Comparison of ENCODE assay signal across 8 cellular contexts in genomic region chr12:65825573-65826512, GRCh38. TPM values are rescaled to one million over a fixed set of nuclear protein-coding genes. Genes with fewer than 3 reads are reported as not detected.
A peak's percentile ranks its signal among the peaks of the same experiment; 100 is the strongest.
DNase-seq lines count a peak whose midpoint lies in the region; ATAC-seq and TF ChIP-seq lines count a peak whose summit lies in the region.

No MANE protein-coding gene starts in this region.

- H3K27ac Mint-ChIP-seq in glutamatergic neuron (ENCODE audit: unreplicated experiment), result no peak overlapping the region
- no peak overlapping the region for H3K27ac Mint-ChIP-seq in activated T-helper 17 cell treated with anti-CD3 and anti-CD28 coated beads, Interleukin-2, amount 50 U/mL, for 72 hours

- WGBS in ovary, 3 donors, result 1% methylated on average over 45 to 85 of the region's 85 CpGs

- peaks cover 3% of the 10 kb centered on the region for H3K4me1 ChIP-seq in ovary (ENCODE audit: insufficient read depth)

- peaks cover 8% of the 10 kb centered on the region for H3K27me3 Mint-ChIP-seq in glutamatergic neuron (ENCODE audit: unreplicated experiment)
- H3K27me3 Mint-ChIP-seq in activated T-helper 17 cell treated with anti-CD3 and anti-CD28 coated beads, Interleukin-2, amount 50 U/mL, for 72 hours, result peaks cover 59% of the 10 kb centered on the region

- in situ Hi-C loops in GM13977 (cut with MboI; ENCODE audit: low pct_unique_long_range_greater_than_20kb, low sequenced_read_pairs, unreplicated experiment), result no loop called here

- intact Hi-C loops in ovary (cut with DNase I), result loop anchor here in 1 of 4 donors (5.0 kb wide), 1 partner anchor 46 kb away; no protein-coding TSS in a partner anchor

- H3K36me3 Mint-ChIP-seq in glutamatergic neuron (ENCODE audit: unreplicated experiment), result no peaks in the 10 kb centered on the region
- no peaks in the 10 kb centered on the region for H3K36me3 Mint-ChIP-seq in activated T-helper 17 cell treated with anti-CD3 and anti-CD28 coated beads, Interleukin-2, amount 50 U/mL, for 72 hours (ENCODE audit: low read depth)

- no peak for TF ChIP-seq POLR2A in ovary (IDR thresholded peaks at IDR 0.05)

- H3K4me3 Mint-ChIP-seq in glutamatergic neuron (ENCODE audit: unreplicated experiment), result peak overlapping the region; percentile 90
- no peak overlapping the region for H3K4me3 Mint-ChIP-seq in activated T-helper 17 cell treated with anti-CD3 and anti-CD28 coated beads, Interleukin-2, amount 50 U/mL, for 72 hours

- peaks cover 15% of the 10 kb centered on the region for H3K4me1 Mint-ChIP-seq in glutamatergic neuron (ENCODE audit: low read depth, unreplicated experiment)
- peaks cover 5% of the 10 kb centered on the region for H3K4me1 Mint-ChIP-seq in activated T-helper 17 cell treated with anti-CD3 and anti-CD28 coated beads, Interleukin-2, amount 50 U/mL, for 72 hours

- TF ChIP-seq EP300 in ovary (IDR thresholded peaks at IDR 0.05), result no peak

- TF ChIP-seq CTCF in GM13977 (IDR thresholded peaks at IDR 0.05; ENCODE audit: extremely low read depth, insufficient read depth, missing control alignments) (no peak), WERI-Rb-1 (IDR thresholded peaks at IDR 0.05; ENCODE audit: low read depth, low read length) (no peak), glutamatergic neuron (IDR thresholded peaks at IDR 0.05; ENCODE audit: partially characterized antibody, unreplicated experiment) (no peak), ovary (IDR thresholded peaks at IDR 0.05) (no peak)

- no peaks in the 10 kb centered on the region for H3K9me3 ChIP-seq in WERI-Rb-1 (ENCODE audit: severe bottlenecking)
- no peaks in the 10 kb centered on the region for H3K9me3 ChIP-seq in ovary

- H3K4me3 ChIP-seq in WERI-Rb-1 (ENCODE audit: low read depth, low read length), result peak overlapping the region; percentile 85
- H3K4me3 ChIP-seq in ovary, result peak overlapping the region; percentile 54

- H3K27ac ChIP-seq in WERI-Rb-1 (peak overlapping the region; percentile 83), ovary (no peak overlapping the region)

- peaks cover 3% of the 10 kb centered on the region for H3K9me3 Mint-ChIP-seq in glutamatergic neuron (ENCODE audit: unreplicated experiment)
- H3K9me3 Mint-ChIP-seq in activated T-helper 17 cell treated with anti-CD3 and anti-CD28 coated beads, Interleukin-2, amount 50 U/mL, for 72 hours, result no peaks in the 10 kb centered on the region

- H3K36me3 ChIP-seq in WERI-Rb-1 (peaks cover 12% of the 10 kb centered on the region), ovary (no peaks in the 10 kb centered on the region)

- peak; percentile 51 for DNase-seq in 8988T
- DNase-seq in GM13977 (ENCODE audit: low spot score), result peak; percentile 60
- DNase-seq in WERI-Rb-1, result peak; percentile 31
- DNase-seq in glutamatergic neuron, result peak; percentile 65
- peak; percentile 10 to 42 (median 38) for DNase-seq in ovary
- no peak for DNase-seq in anterior cingulate cortex (lab: John Stamatoyannopoulos, UW)
- no peak for DNase-seq in activated effector memory CD4-positive, alpha-beta T cell treated with Interleukin-2 at 50 U/mL for 16 hours

- no peak for ATAC-seq in activated T-helper 17 cell treated with anti-CD3 and anti-CD28 coated beads, Interleukin-2, amount 50 U/mL, for 72 hours (replicated peaks)

- H3K27me3 ChIP-seq in WERI-Rb-1 (ENCODE audit: insufficient read depth, low read depth, severe bottlenecking), result no peaks in the 10 kb centered on the region
- no peaks in the 10 kb centered on the region for H3K27me3 ChIP-seq in ovary

RNA-seq across cellular contexts. Expression of gene HMGA2, which starts 1.6 kb away (rescaled TPM):
- total RNA-seq in glutamatergic neuron (ENCODE audit: unreplicated experiment) (3.9 TPM), ovary (1 to 10 TPM in 5 of 7 donors, under 1 TPM in 2; 0.47 to 1.8 (median 1.2) TPM)
- polyA plus RNA-seq in ovary, result under 1 TPM; 0.25 to 0.76 TPM
- not detected for total RNA-seq in activated T-helper 17 cell treated with anti-CD3 and anti-CD28 coated beads, Interleukin-2, amount 50 U/mL, for 72 hours

Comparison
In these comparisons a context has a peak if more than half of its experiments do, and no peak if none do; other contexts are left out.
1. DNase-seq: peak in 8988T (single experiment), GM13977 (single experiment), WERI-Rb-1 (single experiment), glutamatergic neuron (single experiment) and ovary (5 of 5); none in anterior cingulate cortex (0 of 58) and activated effector memory CD4-positive, alpha-beta T cell treated with Interleukin-2 at 50 U/mL for 16 hours (single experiment).